Comparison of ENCODE assay signal across 2 cellular contexts in the genomic region with DNA sequence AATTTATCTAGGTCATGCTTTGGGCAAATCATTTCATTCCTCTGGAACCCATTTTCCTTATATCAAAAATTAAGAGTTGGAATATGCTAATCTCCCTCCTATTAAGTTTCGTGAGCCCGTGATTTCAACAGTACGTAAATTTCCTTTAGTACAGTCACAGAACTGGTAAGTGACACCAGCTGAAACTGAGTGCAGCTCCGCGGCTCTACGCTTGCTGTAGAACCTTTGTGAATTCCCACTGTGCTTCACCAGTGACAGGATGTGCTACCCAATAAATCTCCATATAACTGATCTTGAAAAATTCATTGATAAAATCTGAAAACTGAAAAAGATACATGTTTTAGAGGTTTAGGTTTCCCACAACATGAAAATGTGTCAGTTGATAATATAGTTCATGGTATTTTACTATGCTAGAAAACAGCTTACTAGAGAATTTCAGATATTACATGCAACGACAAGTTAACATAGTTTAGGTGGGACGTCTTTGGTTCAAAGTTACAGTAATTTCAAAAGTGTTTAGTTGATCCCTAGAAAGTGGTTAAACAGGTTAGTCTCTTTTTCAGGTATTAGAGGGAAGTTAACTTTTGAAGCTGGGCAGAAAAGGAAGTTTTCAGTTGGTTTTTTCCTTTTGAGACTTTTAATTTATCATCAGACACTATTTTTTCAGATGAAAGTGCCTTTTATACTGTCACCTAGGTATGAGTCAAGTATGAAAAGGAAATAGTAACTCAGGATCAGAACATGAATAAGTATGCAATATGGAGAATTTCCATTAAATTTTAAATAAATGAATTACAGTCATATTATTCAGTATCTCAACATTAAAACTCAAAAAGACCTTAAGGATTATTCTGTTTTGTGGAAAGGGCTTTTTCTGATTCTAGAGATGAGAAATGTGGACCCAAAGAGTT.
TF ChIP-seq lines count a peak whose summit lies in the region.

No MANE protein-coding gene starts in this region.

TF ChIP-seq in SK-N-SH treated with all-trans-retinoic acid at 6 μM for 48 hours, 23 proteins besides CTCF, POLR2A, EP300 and RAD21 (continued from another document):
- TF ChIP-seq, protein P1, sequence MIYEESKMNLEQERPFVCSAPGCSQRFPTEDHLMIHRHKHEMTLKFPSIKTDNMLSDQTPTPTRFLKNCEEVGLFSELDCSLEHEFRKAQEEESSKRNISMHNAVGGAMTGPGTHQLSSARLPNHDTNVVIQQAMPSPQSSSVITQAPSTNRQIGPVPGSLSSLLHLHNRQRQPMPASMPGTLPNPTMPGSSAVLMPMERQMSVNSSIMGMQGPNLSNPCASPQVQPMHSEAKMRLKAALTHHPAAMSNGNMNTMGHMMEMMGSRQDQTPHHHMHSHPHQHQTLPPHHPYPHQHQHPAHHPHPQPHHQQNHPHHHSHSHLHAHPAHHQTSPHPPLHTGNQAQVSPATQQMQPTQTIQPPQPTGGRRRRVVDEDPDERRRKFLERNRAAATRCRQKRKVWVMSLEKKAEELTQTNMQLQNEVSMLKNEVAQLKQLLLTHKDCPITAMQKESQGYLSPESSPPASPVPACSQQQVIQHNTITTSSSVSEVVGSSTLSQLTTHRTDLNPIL (CRISPR knock-in tag; IDR thresholded peaks at IDR 0.05; ENCODE audit: low read depth) = peak; percentile 1; the same call in 1 of the 2 replicates
TF ChIP-seq in SK-N-SH treated with all-trans-retinoic acid at 6 μM for 48 hours: peak in this region for 1.

TF ChIP-seq in SK-N-SH, 30 proteins besides CTCF, POLR2A, EP300 and RAD21 (continued from another document):
- TF ChIP-seq, protein P2, sequence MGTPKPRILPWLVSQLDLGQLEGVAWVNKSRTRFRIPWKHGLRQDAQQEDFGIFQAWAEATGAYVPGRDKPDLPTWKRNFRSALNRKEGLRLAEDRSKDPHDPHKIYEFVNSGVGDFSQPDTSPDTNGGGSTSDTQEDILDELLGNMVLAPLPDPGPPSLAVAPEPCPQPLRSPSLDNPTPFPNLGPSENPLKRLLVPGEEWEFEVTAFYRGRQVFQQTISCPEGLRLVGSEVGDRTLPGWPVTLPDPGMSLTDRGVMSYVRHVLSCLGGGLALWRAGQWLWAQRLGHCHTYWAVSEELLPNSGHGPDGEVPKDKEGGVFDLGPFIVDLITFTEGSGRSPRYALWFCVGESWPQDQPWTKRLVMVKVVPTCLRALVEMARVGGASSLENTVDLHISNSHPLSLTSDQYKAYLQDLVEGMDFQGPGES (IDR thresholded peaks at IDR 0.05; ENCODE audit: low read depth, low read length) = no peak
- TF ChIP-seq, protein P3, sequence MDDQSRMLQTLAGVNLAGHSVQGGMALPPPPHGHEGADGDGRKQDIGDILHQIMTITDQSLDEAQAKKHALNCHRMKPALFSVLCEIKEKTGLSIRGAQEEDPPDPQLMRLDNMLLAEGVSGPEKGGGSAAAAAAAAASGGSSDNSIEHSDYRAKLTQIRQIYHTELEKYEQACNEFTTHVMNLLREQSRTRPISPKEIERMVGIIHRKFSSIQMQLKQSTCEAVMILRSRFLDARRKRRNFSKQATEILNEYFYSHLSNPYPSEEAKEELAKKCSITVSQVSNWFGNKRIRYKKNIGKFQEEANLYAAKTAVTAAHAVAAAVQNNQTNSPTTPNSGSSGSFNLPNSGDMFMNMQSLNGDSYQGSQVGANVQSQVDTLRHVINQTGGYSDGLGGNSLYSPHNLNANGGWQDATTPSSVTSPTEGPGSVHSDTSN (IDR thresholded peaks at IDR 0.05) = no peak
- TF ChIP-seq FOXM1 (IDR thresholded peaks at IDR 0.05; ENCODE audit: low read depth) = no peak
